15 cellular contexts compared by ENCODE assay signal in the genomic region with DNA sequence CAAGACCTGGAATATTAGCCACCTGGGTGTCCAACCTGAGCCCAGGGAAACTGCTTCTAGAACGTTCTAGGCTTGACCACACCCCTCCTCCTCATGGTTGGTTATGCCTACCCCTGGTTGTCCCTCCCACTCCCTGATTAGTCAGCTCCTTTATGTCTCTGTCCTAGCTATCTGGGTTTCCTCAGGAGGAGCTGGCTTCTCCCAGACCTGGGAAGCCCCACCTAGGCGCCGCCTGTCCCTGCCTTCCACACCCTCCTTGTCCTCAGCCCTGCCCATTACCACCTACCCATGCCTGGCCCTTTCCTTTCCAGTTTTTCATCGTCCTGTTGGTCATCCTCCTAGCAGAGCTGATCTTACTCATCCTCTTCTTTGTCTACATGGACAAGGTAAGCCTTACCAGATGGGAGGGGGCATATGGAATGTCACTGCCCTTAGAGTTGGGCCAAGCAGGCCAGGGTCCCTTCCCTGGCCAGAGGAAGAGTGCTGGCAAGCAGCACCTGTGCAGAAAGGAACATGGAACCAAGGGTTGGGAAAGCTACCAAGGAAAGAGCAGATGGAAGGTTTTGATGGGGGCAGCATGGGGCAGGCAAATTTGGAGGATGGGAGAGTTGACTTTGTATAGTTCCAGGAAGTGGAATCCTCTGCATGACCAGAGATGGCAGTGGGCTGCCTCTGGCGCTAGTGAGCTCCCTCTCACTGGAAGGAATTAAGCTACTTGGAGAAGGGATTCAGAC.
A peak's percentile ranks its signal among the peaks of the same experiment; 100 is the strongest.
DNase-seq lines count a peak whose midpoint lies in the region; TF ChIP-seq lines count a peak whose summit lies in the region.
"Had no signal": no experiment of that assay in that cellular context is flagged by ENCODE, and none has a peak within 500 bp of the region (broad histone marks: within the 10 kb centered on the region; RNA-seq: fewer than 3 reads in every experiment).

No MANE protein-coding gene starts in this region.

- H3K27ac Mint-ChIP-seq in endodermal cell = no peak overlapping the region
- H3K27ac Mint-ChIP-seq: CD4-positive, alpha-beta memory T cell had no signal

- no peak overlapping the region for H3K9ac ChIP-seq in endodermal cell (ENCODE audit: extremely low read depth, low read length, poor library complexity, severe bottlenecking)

- H3K27me3 ChIP-seq in endodermal cell (ENCODE audit: control insufficient read depth, insufficient read depth, low read length, poor library complexity, severe bottlenecking) = no peaks in the 10 kb centered on the region

- no peak overlapping the region for H3K4me3 ChIP-seq in endodermal cell (ENCODE audit: low read length)
- H3K4me3 ChIP-seq in retinal pigment epithelial cell (ENCODE audit: low read length) = no peak overlapping the region

- DNase-seq in EH (ENCODE audit: low read depth) (peak; percentile 16), NCI-H226 (peak; percentile 39), endodermal cell (no peak), retinal pigment epithelial cell (ENCODE audit: low read depth) (no peak), GM13976 (ENCODE audit: low spot score) (no peak), islet precursor cell (no peak)
- no peak for DNase-seq in stimulated activated CD8-positive, alpha-beta memory T cell treated with anti-CD3 and anti-CD28 coated beads, Interleukin-4, amount 100 ng/mL, for 48 hours
- DNase-seq: ACHN; CD4-positive, alpha-beta memory T cell; IMR-90; Karpas-422; MM.1S; NCI-H1092 treated with DMSO at 0.1 percent for 48 hours; NCI-H2081 treated with DMSO at 0.1 percent for 48 hours; NCI-H524 had no signal

- H3K4me1 ChIP-seq in endodermal cell (ENCODE audit: control insufficient read depth, insufficient read depth, low read length) = no peaks in the 10 kb centered on the region

- H3K9me3 ChIP-seq in endodermal cell (ENCODE audit: control insufficient read depth, low read length) = no peaks in the 10 kb centered on the region

- 91 to 93% methylated on average over 4 to 5 of the region's 5 CpGs for WGBS in endodermal cell (ENCODE audit: insufficient coverage in 1 of 2, insufficient read length in 1 of 2), 2 experiments

- H3K9me3 Mint-ChIP-seq in endodermal cell = no peaks in the 10 kb centered on the region

- H3K36me3 Mint-ChIP-seq in endodermal cell (ENCODE audit: low read depth) = peaks cover 32% of the 10 kb centered on the region
- H3K36me3 Mint-ChIP-seq: CD4-positive, alpha-beta memory T cell had no signal

- peak; percentile 39 for TF ChIP-seq CTCF in endodermal cell (conservative IDR thresholded peaks at IDR 0.05)
- peak; percentile 37 for TF ChIP-seq CTCF in retinal pigment epithelial cell (conservative IDR thresholded peaks at IDR 0.05; ENCODE audit: low read depth, low read length)
- TF ChIP-seq CTCF in GM13976 (IDR thresholded peaks at IDR 0.05; ENCODE audit: borderline replicate concordance, control extremely low read depth, extremely low read depth, insufficient read depth, missing control alignments) = no peak

- H3K4me1 Mint-ChIP-seq in endodermal cell = peaks cover 7% of the 10 kb centered on the region

- in situ Hi-C loops in GM13976 (cut with MboI; ENCODE audit: low sequenced_read_pairs, unreplicated experiment) = loop anchor here (10.0 kb wide), 1 partner anchor 144 kb away; no protein-coding TSS in a partner anchor

- no peak overlapping the region for H3K4me3 Mint-ChIP-seq in endodermal cell

- H3K27ac ChIP-seq in endodermal cell (ENCODE audit: low read depth, low read length) = no peak overlapping the region

- H3K36me3 ChIP-seq in endodermal cell (ENCODE audit: control insufficient read depth, insufficient read depth, low read length) = no peaks in the 10 kb centered on the region

- no peaks in the 10 kb centered on the region for H3K27me3 Mint-ChIP-seq in endodermal cell (ENCODE audit: insufficient read depth)

Comparison
In these comparisons a context has a peak if more than half of its experiments do, and no peak if none do; other contexts are left out.
1. DNase-seq: peak in EH (single experiment) and NCI-H226 (single experiment); none in endodermal cell (single experiment), retinal pigment epithelial cell (single experiment), GM13976 (single experiment), stimulated activated CD8-positive, alpha-beta memory T cell treated with anti-CD3 and anti-CD28 coated beads, Interleukin-4, amount 100 ng/mL, for 48 hours (single experiment) and islet precursor cell (single experiment).